In genomic region chr2:3316456-3317276, GRCh38 we compare ENCODE assay signal across 19 cellular contexts.
DNase-seq lines count a peak whose midpoint lies in the region; ATAC-seq and TF ChIP-seq lines count a peak whose summit lies in the region.
"Had no signal": no experiment of that assay in that cellular context is flagged by ENCODE, and none has a peak within 500 bp of the region (broad histone marks: within the 10 kb centered on the region; RNA-seq: fewer than 3 reads in every experiment).

No MANE protein-coding gene starts in this region.

- H3F3A ChIP-seq in SK-N-SH (replicated peaks; ENCODE audit: insufficient read depth): no peaks in the 10 kb centered on the region

- TF ChIP-seq CTCF in SK-N-SH (IDR thresholded peaks at IDR 0.05): no peak
- TF ChIP-seq CTCF in fibroblast of villous mesenchyme (IDR thresholded peaks at IDR 0.05; ENCODE audit: insufficient read depth, low read depth, low read length): no peak

- peaks cover 0 to 21% of the 10 kb centered on the region in 2 experiments; a peak in 2 of 4 replicates for H3K4me1 ChIP-seq in SK-N-SH (ENCODE audit: control insufficient read depth in 1 of 2, insufficient read depth in 2 of 2, low read depth in 1 of 2, low read length in 1 of 2)

- DNase-seq in SK-N-SH (no peak), amniotic epithelial cell (ENCODE audit: low read depth) (peak; percentile 60), fibroblast of villous mesenchyme (ENCODE audit: low read depth) (peak; percentile 9), sciatic nerve (ENCODE audit: low spot score) (peak; percentile 18)
- DNase-seq in activated naive CD4-positive, alpha-beta T cell treated with Interleukin-2 at 50 U/mL for 16 hours: no peak
- DNase-seq: Calu3, DMS79, HCEC 1CT, NCI-H1105, NCI-H1694 treated with DMSO at 0.1 percent for 48 hours, NCI-H446, NCI-H774 had no signal

- POLR2A ChIA-PET in SK-N-SH (lab: Yijun Ruan, JAX): no interaction called here

- peaks cover 0 to 20% of the 10 kb centered on the region in 2 experiments for H3K36me3 ChIP-seq in SK-N-SH (replicated peaks in 1 of 2; ENCODE audit: control insufficient read depth in 1 of 2, insufficient read depth in 2 of 2, low read length in 1 of 2)

- H3K4me2 ChIP-seq in SK-N-SH: no peak overlapping the region
- H3K4me2 ChIP-seq: KMS-11 had no signal

- peak; percentile 25; the same call in 1 of the 3 replicates for ATAC-seq in SK-N-SH treated with all-trans-retinoic acid at 6 μM for 48 hours
- ATAC-seq in sciatic nerve: no peak
- ATAC-seq in GM18498 (IDR thresholded peaks at IDR 0.05; ENCODE audit: unreplicated experiment): no peak
- no peak for ATAC-seq in HG03175 (IDR thresholded peaks at IDR 0.05; ENCODE audit: unreplicated experiment)
- ATAC-seq: Panc1, Right ventricle myocardium inferior had no signal

- H3K9me3 ChIP-seq in SK-N-SH: no peaks in the 10 kb centered on the region

- peaks cover 21% of the 10 kb centered on the region; the same call in 1 of the 2 replicates for H4K20me1 ChIP-seq in SK-N-SH (ENCODE audit: insufficient read depth)

- peaks cover 13% of the 10 kb centered on the region for H3K79me2 ChIP-seq in SK-N-SH (ENCODE audit: insufficient read depth)

- H3K9ac ChIP-seq in SK-N-SH: no peak overlapping the region
- H3K9ac ChIP-seq: KMS-11 had no signal

- no peak overlapping the region for H2AFZ ChIP-seq in SK-N-SH (ENCODE audit: low read depth)

- no peak for TF ChIP-seq RAD21 in SK-N-SH (IDR thresholded peaks at IDR 0.05; ENCODE audit: low read length)

- intact Hi-C loops in sciatic nerve (cut with DNase I): no loop called here

- H3K27ac ChIP-seq in SK-N-SH (ENCODE audit: low read depth in 2 of 2, low read length in 1 of 2): no peak overlapping the region
- H3K27ac ChIP-seq: 22Rv1, KMS-11 had no signal

- H3K4me3 ChIP-seq in SK-N-SH (ENCODE audit: low read depth in 2 of 2, low read length in 1 of 2): no peak overlapping the region
- no peak overlapping the region for H3K4me3 ChIP-seq in fibroblast of villous mesenchyme (ENCODE audit: low read depth, low read length)

- no peaks in the 10 kb centered on the region for H3K9me2 ChIP-seq in SK-N-SH

- TF ChIP-seq EP300 in SK-N-SH (IDR thresholded peaks at IDR 0.05; ENCODE audit: borderline replicate concordance in 1 of 2, low read depth in 1 of 2, low read length in 1 of 2): no peak

- WGBS in SK-N-SH (ENCODE audit: low lambda C conversion rate): 97% methylated on average over 11 of the region's 11 CpGs

- CTCF ChIA-PET in SK-N-SH (lab: Yijun Ruan, JAX): interaction anchor here (1.5 to 3.0 kb wide), 2 partner anchors 13 to 473 kb away, joined by 4 to 12 read pairs; no protein-coding TSS in a partner anchor

- H3K27me3 ChIP-seq in SK-N-SH (ENCODE audit: insufficient read depth): no peaks in the 10 kb centered on the region

TF ChIP-seq in SK-N-SH treated with all-trans-retinoic acid at 6 μM for 48 hours, 23 proteins besides CTCF, POLR2A, EP300 and RAD21:
- no peak for TF ChIP-seq BACH2 (CRISPR knock-in tag; IDR thresholded peaks at IDR 0.05; ENCODE audit: borderline replicate concordance)
- TF ChIP-seq CSDC2 (CRISPR knock-in tag; IDR thresholded peaks at IDR 0.05): no peak
- no peak for TF ChIP-seq RARB (CRISPR knock-in tag; IDR thresholded peaks at IDR 0.05)
- no peak for TF ChIP-seq ZNF8 (CRISPR knock-in tag; IDR thresholded peaks at IDR 0.05)

TF ChIP-seq in SK-N-SH, 30 proteins besides CTCF, POLR2A, EP300 and RAD21:
- TF ChIP-seq USF2 (IDR thresholded peaks at IDR 0.05; ENCODE audit: borderline replicate concordance, low read depth, low read length): no peak
- TF ChIP-seq TEAD4 (IDR thresholded peaks at IDR 0.05; ENCODE audit: borderline replicate concordance, insufficient read depth): no peak
- TF ChIP-seq SMC3 (IDR thresholded peaks at IDR 0.05; ENCODE audit: low read depth, low read length): no peak
- TF ChIP-seq GATA2 (CRISPR knock-in tag; IDR thresholded peaks at IDR 0.05): no peak
- no peak for TF ChIP-seq IRF3 (IDR thresholded peaks at IDR 0.05; ENCODE audit: low read depth, low read length)
- TF ChIP-seq ELF1 (IDR thresholded peaks at IDR 0.05): no peak
- no peak for TF ChIP-seq JUND (IDR thresholded peaks at IDR 0.05)
- no peak for TF ChIP-seq REST (IDR thresholded peaks at IDR 0.05; ENCODE audit: low read depth, low read length)
- TF ChIP-seq MEF2A (IDR thresholded peaks at IDR 0.05; ENCODE audit: borderline replicate concordance, low read depth): no peak
- TF ChIP-seq GABPA (IDR thresholded peaks at IDR 0.05; ENCODE audit: low read depth): no peak
- TF ChIP-seq TAF1 (IDR thresholded peaks at IDR 0.05; ENCODE audit: borderline replicate concordance, low read depth, low read length): no peak

Comparison
In these comparisons a context has a peak if more than half of its experiments do, and no peak if none do; other contexts are left out.
1. DNase-seq: peak in amniotic epithelial cell (single experiment), fibroblast of villous mesenchyme (single experiment) and sciatic nerve (single experiment); none in SK-N-SH (single experiment) and activated naive CD4-positive, alpha-beta T cell treated with Interleukin-2 at 50 U/mL for 16 hours (single experiment).